ENCODE assay signal across 8 cellular contexts in genomic region chr14:90301580-90302181, GRCh38. TPM values are rescaled to one million over a fixed set of nuclear protein-coding genes. Genes with fewer than 3 reads are reported as not detected.
DNase-seq lines count a peak whose midpoint lies in the region; ATAC-seq, FAIRE-seq and TF ChIP-seq lines count a peak whose summit lies in the region.

No MANE protein-coding gene starts in this region.

- FAIRE-seq in astrocyte (lab: Jason Lieb, UNC), result peak; percentile 60

- 21 to 37% (median 30%) methylated on average over 5 of the region's 5 CpGs for WGBS in stomach, 5 donors

- H3K27me3 Mint-ChIP-seq in astrocyte (ENCODE audit: low read depth, unreplicated experiment), result no peaks in the 10 kb centered on the region

- H3K27ac ChIP-seq in astrocyte (ENCODE audit: low read depth, low read length) (no peak overlapping the region), iPS-20b (ENCODE audit: low read length) (no peak overlapping the region), stomach (peak overlapping the region; percentile 36 to 81 (median 65))

- H3K4me3 ChIP-seq in astrocyte (ENCODE audit: insufficient read depth, low read depth, low read length) (no peak overlapping the region), iPS-20b (ENCODE audit: low read length) (0 out of 2 replicates have a peak overlapping the region, but pooled peaks have one; percentile 45), stomach (no peak overlapping the region)

- intact Hi-C loops in stomach (cut with DNase I; ENCODE audit: low total_unique reads), result no loop called here

- TF ChIP-seq EP300 in stomach (IDR thresholded peaks at IDR 0.05), result no peak

- peak; percentile 52 for TF ChIP-seq CTCF in astrocyte (IDR thresholded peaks at IDR 0.05; ENCODE audit: insufficient read depth, low read depth, low read length)
- TF ChIP-seq CTCF in stomach (IDR thresholded peaks at IDR 0.05), result peak in 5 of 7 experiments; percentile 9 to 43 (median 37)

- H3K79me2 ChIP-seq in astrocyte (ENCODE audit: insufficient read depth, low read length), result no peaks in the 10 kb centered on the region

- peak; percentile 8 for DNase-seq in GF-D8 (lab: John Stamatoyannopoulos, UW)
- DNase-seq in NCI-H1417 treated with DMSO at 0.1 percent for 48 hours (lab: John Stamatoyannopoulos, UW), result peak; percentile 46
- DNase-seq in astrocyte (ENCODE audit: low read depth), result peak; percentile 39
- DNase-seq in stomach, result no peak

- H3K4me1 Mint-ChIP-seq in astrocyte (ENCODE audit: low read depth, unreplicated experiment), result peaks cover 2% of the 10 kb centered on the region

- H3K9me3 ChIP-seq in astrocyte (ENCODE audit: insufficient read depth, low read depth, low read length), result no peaks in the 10 kb centered on the region
- H3K9me3 ChIP-seq in iPS-20b (ENCODE audit: insufficient read depth, low read depth, low read length), result no peaks in the 10 kb centered on the region
- no peaks in the 10 kb centered on the region for H3K9me3 ChIP-seq in stomach

- H2AFZ ChIP-seq in astrocyte (ENCODE audit: low read depth, low read length), result no peak overlapping the region

- no peak overlapping the region for H3K4me2 ChIP-seq in astrocyte (ENCODE audit: low read length)

- no peaks in the 10 kb centered on the region for H3K27me3 ChIP-seq in astrocyte (ENCODE audit: insufficient read depth, low read length)
- no peaks in the 10 kb centered on the region for H3K27me3 ChIP-seq in iPS-20b (ENCODE audit: insufficient read depth, low read length)
- H3K27me3 ChIP-seq in stomach, result no peaks in the 10 kb centered on the region

- H3K27ac Mint-ChIP-seq in astrocyte (ENCODE audit: unreplicated experiment), result no peak overlapping the region

- no peaks in the 10 kb centered on the region for H4K20me1 ChIP-seq in astrocyte (ENCODE audit: insufficient read depth, low read length)

- H3K9ac ChIP-seq in astrocyte (ENCODE audit: low read length) (no peak overlapping the region), iPS-20b (ENCODE audit: low read depth, low read length) (peak overlapping the region; percentile 7; the same call in 1 of the 2 replicates)

- no peak overlapping the region for H3K4me3 Mint-ChIP-seq in astrocyte (ENCODE audit: unreplicated experiment)

- H3K9me3 Mint-ChIP-seq in astrocyte (ENCODE audit: unreplicated experiment), result no peaks in the 10 kb centered on the region

- peaks cover 4% of the 10 kb centered on the region for H3K36me3 Mint-ChIP-seq in astrocyte (ENCODE audit: low read depth, unreplicated experiment)

- H3K4me1 ChIP-seq in astrocyte (ENCODE audit: insufficient read depth, low read length), result no peaks in the 10 kb centered on the region
- peaks cover 30% of the 10 kb centered on the region for H3K4me1 ChIP-seq in iPS-20b (ENCODE audit: insufficient read depth, low read length)
- peaks cover 16 to 53% (median 32%) of the 10 kb centered on the region in 4 donors for H3K4me1 ChIP-seq in stomach

- no peak for ATAC-seq in GM21576 (IDR thresholded peaks at IDR 0.05; ENCODE audit: unreplicated experiment)
- ATAC-seq in GM21529 (IDR thresholded peaks at IDR 0.05; ENCODE audit: unreplicated experiment), result no peak
- ATAC-seq in GM21447 (IDR thresholded peaks at IDR 0.05; ENCODE audit: unreplicated experiment), result no peak

- no peak for TF ChIP-seq POLR2A in stomach (IDR thresholded peaks at IDR 0.05)

- H3K36me3 ChIP-seq in astrocyte (ENCODE audit: insufficient read depth, low read length) (peaks cover 14% of the 10 kb centered on the region), iPS-20b (ENCODE audit: insufficient read depth, low read depth, low read length) (peaks cover 38% of the 10 kb centered on the region), stomach (peaks cover 10 to 73% (median 64%) of the 10 kb centered on the region in 4 donors)

RNA-seq across cellular contexts. Expression of gene NRDE2, which starts 30.1 kb away (rescaled TPM):
- 16.9 and 19.7 TPM in 2 replicates for total RNA-seq in astrocyte
- 10 to 100 TPM in 4 of 5 donors, 1 to 10 TPM in 1; 8.9 to 34.8 (median 29.2) TPM for total RNA-seq in stomach
- polyA plus RNA-seq in stomach, result 1 to 10 TPM; 5.7 to 9.0 (median 7.3) TPM

RNA-seq across cellular contexts. Expression of gene PSMC1, which starts 45.3 kb away (rescaled TPM):
- total RNA-seq in astrocyte, result 93.7 and 112 TPM in 2 replicates
- 100 to 1,000 TPM in 1 of 5 donors, 10 to 100 TPM in 4; 14.5 to 247 (median 81.6) TPM for total RNA-seq in stomach
- 100 to 1,000 TPM in 1 of 3 donors, 10 to 100 TPM in 2; 95.0 to 128 (median 97.2) TPM for polyA plus RNA-seq in stomach

Comparison
In these comparisons a context has a peak if more than half of its experiments do, and no peak if none do; other contexts are left out.
1. H3K27ac ChIP-seq: peak in stomach (5 of 5); none in astrocyte (single experiment) and iPS-20b (single experiment).